1 cellular context compared by ENCODE assay signal in the genomic region with DNA sequence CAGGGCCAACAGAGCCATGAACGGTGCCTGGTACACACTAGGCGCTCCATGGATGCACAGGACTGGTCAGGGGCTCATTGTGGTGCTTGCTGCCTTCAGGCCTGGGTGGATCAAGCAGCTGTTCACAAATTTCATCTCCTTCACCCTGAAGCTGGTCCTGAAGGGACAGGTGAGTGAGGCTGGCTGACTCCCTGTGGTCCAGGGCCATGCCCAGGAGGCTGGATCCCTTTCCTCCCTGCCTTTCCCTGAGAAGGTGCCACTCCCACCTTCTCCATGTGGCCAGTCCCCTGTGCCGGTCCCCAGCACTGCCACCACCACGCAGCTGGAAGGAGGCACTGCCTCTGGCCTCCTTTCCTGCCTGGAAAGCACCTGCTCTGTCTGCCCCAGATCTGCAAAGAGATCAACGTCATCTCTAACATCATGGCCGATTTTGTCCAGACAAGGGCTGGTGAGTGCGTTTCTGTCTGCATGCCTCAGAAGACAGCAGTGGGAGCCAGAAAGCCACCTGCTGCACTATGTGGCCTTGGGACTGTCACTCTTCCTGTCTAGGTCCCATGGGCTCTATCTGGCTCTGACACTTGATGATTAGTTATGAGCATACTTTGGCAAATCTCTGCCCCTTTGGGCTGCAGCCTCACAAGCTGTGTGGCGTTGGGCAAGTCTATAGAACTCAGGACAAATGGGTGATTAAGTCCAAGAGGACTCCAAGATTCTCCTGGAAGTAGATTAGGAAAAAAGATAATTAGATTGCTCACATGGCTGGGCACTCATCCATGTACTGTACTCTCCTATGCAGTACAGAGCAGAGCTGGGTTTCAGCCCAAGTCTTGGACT.
TF ChIP-seq lines count a peak whose summit lies in the region.

No MANE protein-coding gene starts in this region.

TF ChIP-seq in GM23338, 12 proteins besides CTCF, POLR2A, EP300 and RAD21 (continued from another document):
- TF ChIP-seq, protein P1, sequence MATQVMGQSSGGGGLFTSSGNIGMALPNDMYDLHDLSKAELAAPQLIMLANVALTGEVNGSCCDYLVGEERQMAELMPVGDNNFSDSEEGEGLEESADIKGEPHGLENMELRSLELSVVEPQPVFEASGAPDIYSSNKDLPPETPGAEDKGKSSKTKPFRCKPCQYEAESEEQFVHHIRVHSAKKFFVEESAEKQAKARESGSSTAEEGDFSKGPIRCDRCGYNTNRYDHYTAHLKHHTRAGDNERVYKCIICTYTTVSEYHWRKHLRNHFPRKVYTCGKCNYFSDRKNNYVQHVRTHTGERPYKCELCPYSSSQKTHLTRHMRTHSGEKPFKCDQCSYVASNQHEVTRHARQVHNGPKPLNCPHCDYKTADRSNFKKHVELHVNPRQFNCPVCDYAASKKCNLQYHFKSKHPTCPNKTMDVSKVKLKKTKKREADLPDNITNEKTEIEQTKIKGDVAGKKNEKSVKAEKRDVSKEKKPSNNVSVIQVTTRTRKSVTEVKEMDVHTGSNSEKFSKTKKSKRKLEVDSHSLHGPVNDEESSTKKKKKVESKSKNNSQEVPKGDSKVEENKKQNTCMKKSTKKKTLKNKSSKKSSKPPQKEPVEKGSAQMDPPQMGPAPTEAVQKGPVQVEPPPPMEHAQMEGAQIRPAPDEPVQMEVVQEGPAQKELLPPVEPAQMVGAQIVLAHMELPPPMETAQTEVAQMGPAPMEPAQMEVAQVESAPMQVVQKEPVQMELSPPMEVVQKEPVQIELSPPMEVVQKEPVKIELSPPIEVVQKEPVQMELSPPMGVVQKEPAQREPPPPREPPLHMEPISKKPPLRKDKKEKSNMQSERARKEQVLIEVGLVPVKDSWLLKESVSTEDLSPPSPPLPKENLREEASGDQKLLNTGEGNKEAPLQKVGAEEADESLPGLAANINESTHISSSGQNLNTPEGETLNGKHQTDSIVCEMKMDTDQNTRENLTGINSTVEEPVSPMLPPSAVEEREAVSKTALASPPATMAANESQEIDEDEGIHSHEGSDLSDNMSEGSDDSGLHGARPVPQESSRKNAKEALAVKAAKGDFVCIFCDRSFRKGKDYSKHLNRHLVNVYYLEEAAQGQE (IDR thresholded peaks at IDR 0.05; ENCODE audit: unreplicated experiment), result no peak
- TF ChIP-seq, protein P2, sequence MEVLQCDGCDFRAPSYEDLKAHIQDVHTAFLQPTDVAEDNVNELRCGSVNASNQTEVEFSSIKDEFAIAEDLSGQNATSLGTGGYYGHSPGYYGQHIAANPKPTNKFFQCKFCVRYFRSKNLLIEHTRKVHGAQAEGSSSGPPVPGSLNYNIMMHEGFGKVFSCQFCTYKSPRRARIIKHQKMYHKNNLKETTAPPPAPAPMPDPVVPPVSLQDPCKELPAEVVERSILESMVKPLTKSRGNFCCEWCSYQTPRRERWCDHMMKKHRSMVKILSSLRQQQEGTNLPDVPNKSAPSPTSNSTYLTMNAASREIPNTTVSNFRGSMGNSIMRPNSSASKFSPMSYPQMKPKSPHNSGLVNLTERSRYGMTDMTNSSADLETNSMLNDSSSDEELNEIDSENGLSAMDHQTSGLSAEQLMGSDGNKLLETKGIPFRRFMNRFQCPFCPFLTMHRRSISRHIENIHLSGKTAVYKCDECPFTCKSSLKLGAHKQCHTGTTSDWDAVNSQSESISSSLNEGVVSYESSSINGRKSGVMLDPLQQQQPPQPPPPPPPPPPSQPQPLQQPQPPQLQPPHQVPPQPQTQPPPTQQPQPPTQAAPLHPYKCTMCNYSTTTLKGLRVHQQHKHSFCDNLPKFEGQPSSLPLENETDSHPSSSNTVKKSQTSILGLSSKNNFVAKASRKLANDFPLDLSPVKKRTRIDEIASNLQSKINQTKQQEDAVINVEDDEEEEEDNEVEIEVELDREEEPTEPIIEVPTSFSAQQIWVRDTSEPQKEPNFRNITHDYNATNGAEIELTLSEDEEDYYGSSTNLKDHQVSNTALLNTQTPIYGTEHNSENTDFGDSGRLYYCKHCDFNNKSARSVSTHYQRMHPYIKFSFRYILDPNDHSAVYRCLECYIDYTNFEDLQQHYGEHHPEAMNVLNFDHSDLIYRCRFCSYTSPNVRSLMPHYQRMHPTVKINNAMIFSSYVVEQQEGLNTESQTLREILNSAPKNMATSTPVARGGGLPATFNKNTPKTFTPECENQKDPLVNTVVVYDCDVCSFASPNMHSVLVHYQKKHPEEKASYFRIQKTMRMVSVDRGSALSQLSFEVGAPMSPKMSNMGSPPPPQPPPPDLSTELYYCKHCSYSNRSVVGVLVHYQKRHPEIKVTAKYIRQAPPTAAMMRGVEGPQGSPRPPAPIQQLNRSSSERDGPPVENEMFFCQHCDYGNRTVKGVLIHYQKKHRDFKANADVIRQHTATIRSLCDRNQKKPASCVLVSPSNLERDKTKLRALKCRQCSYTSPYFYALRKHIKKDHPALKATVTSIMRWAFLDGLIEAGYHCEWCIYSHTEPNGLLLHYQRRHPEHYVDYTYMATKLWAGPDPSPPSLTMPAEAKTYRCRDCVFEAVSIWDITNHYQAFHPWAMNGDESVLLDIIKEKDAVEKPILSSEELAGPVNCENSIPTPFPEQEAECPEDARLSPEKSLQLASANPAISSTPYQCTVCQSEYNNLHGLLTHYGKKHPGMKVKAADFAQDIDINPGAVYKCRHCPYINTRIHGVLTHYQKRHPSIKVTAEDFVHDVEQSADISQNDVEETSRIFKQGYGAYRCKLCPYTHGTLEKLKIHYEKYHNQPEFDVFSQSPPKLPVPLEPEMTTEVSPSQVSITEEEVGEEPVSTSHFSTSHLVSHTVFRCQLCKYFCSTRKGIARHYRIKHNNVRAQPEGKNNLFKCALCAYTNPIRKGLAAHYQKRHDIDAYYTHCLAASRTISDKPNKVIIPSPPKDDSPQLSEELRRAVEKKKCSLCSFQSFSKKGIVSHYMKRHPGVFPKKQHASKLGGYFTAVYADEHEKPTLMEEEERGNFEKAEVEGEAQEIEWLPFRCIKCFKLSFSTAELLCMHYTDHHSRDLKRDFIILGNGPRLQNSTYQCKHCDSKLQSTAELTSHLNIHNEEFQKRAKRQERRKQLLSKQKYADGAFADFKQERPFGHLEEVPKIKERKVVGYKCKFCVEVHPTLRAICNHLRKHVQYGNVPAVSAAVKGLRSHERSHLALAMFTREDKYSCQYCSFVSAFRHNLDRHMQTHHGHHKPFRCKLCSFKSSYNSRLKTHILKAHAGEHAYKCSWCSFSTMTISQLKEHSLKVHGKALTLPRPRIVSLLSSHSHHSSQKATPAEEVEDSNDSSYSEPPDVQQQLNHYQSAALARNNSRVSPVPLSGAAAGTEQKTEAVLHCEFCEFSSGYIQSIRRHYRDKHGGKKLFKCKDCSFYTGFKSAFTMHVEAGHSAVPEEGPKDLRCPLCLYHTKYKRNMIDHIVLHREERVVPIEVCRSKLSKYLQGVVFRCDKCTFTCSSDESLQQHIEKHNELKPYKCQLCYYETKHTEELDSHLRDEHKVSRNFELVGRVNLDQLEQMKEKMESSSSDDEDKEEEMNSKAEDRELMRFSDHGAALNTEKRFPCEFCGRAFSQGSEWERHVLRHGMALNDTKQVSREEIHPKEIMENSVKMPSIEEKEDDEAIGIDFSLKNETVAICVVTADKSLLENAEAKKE (CRISPR knock-in tag; IDR thresholded peaks at IDR 0.05), result no peak
- no peak for TF ChIP-seq JUNB (IDR thresholded peaks at IDR 0.05; ENCODE audit: unreplicated experiment)
- TF ChIP-seq ZNF114 (CRISPR knock-in tag; IDR thresholded peaks at IDR 0.05), result no peak
- TF ChIP-seq POLR2AphosphoS5 (IDR thresholded peaks at IDR 0.05; ENCODE audit: low read depth), result no peak
- TF ChIP-seq, protein P3, sequence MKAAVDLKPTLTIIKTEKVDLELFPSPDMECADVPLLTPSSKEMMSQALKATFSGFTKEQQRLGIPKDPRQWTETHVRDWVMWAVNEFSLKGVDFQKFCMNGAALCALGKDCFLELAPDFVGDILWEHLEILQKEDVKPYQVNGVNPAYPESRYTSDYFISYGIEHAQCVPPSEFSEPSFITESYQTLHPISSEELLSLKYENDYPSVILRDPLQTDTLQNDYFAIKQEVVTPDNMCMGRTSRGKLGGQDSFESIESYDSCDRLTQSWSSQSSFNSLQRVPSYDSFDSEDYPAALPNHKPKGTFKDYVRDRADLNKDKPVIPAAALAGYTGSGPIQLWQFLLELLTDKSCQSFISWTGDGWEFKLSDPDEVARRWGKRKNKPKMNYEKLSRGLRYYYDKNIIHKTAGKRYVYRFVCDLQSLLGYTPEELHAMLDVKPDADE (IDR thresholded peaks at IDR 0.05), result no peak
- no peak for TF ChIP-seq ZNF331 (CRISPR knock-in tag; IDR thresholded peaks at IDR 0.05; ENCODE audit: low read depth)
- no peak for TF ChIP-seq STAT1 (IDR thresholded peaks at IDR 0.05; ENCODE audit: unreplicated experiment)
- no peak for TF ChIP-seq CREB1 (CRISPR knock-in tag; IDR thresholded peaks at IDR 0.05; ENCODE audit: low read depth)
TF ChIP-seq in GM23338: peak in this region for 0.
